In the genomic region with DNA sequence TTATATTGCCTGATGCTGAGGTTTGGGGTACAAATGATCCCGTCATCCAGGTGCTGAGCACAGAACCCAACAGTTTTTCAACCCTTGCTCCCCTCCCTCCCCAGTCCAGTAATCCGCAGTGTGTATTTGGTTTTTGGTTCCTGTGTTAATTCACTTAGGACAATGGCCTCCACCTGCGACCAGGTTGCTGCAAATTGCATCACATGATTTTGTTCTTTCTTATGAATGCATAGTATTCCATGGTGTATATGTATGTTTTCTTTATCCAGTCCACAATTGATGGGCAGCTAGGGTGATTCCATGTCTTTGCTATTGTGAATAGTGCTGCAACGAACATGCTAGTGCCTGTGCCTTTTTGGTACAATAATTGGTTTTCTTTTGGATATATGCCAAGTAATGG, we compare ENCODE assay signal across 39 cellular contexts. TPM values are rescaled to one million over a fixed set of nuclear protein-coding genes. Genes with fewer than 3 reads are reported as not detected.
"Had no signal": no experiment of that assay in that cellular context is flagged by ENCODE, and none has a peak within 500 bp of the region (broad histone marks: within the 10 kb centered on the region; RNA-seq: fewer than 3 reads in every experiment).

No MANE protein-coding gene starts in this region.

- FAIRE-seq: TTC549 had no signal

- H3K27me3 ChIP-seq: ascending aorta, body of pancreas, brain microvascular endothelial cell had no signal

- H3K9me3 Mint-ChIP-seq: activated CD4-positive, alpha-beta T cell treated with anti-CD3 and anti-CD28 coated beads, Interleukin-2, amount 10 ng/mL, durations not matched to agents 24 days and 14 days; activated naive CD8-positive, alpha-beta T cell treated with anti-CD3 and anti-CD28 coated beads, Interleukin-2, amount 10 ng/mL, durations not matched to agents 7 days and 5 days; activated T-helper 1 cell treated with anti-CD3 and anti-CD28 coated beads, Interleukin-12 subunit alpha, Interleukin-12 subunit beta, Interleukin-2, Interleukin-4 antibody, amounts not matched to agents 30 ng/mL and 10 ng/mL and 1 ng/mL, durations not matched to agents 14 hours and 24 hours and 36 hours; T-helper 1 cell treated with Interleukin-12 subunit alpha and Interleukin-12 subunit beta and Interleukin-4 antibody, amounts not matched to agents 30 μg/mL and 1 μg/mL, for 36 hours had no signal

- H3K9me3 ChIP-seq: body of pancreas had no signal

- H3K36me3 Mint-ChIP-seq: activated CD4-positive, alpha-beta memory T cell treated with anti-CD3 and anti-CD28 coated beads for 36 hours; activated naive CD4-positive, alpha-beta T cell treated with anti-CD3 and anti-CD28 coated beads, Interleukin-2, amount 50 U/mL, for 72 hours; activated naive CD8-positive, alpha-beta T cell treated with anti-CD3 and anti-CD28 coated beads, Interleukin-2, amount 10 ng/mL, durations not matched to agents 7 days and 5 days had no signal

- H3K27me3 Mint-ChIP-seq: activated B cell treated with CpG ODN at 0.5 μM for 24 hours; activated CD4-positive, alpha-beta T cell treated with anti-CD3 and anti-CD28 coated beads, Interleukin-2, amount 10 ng/mL, durations not matched to agents 24 days and 14 days; activated naive CD8-positive, alpha-beta T cell treated with anti-CD3 and anti-CD28 coated beads, Interleukin-2, amount 50 U/mL, for 24 hours had no signal

- H3K4me3 Mint-ChIP-seq: activated B cell treated with CpG ODN at 0.5 μM for 24 hours; activated CD4-positive, alpha-beta memory T cell treated with anti-CD3 and anti-CD28 coated beads for 36 hours; activated CD4-positive, alpha-beta T cell treated with anti-CD3 and anti-CD28 coated beads, Interleukin-2, amount 10 ng/mL, durations not matched to agents 24 days and 14 days; activated CD8-positive, alpha-beta T cell treated with anti-CD3 and anti-CD28 coated beads for 36 hours; activated naive CD4-positive, alpha-beta T cell treated with anti-CD3 and anti-CD28 coated beads for 36 hours; activated naive CD8-positive, alpha-beta T cell treated with anti-CD3 and anti-CD28 coated beads, Interleukin-2, amount 10 ng/mL, durations not matched to agents 7 days and 5 days; activated naive CD8-positive, alpha-beta T cell treated with anti-CD3 and anti-CD28 coated beads, Interleukin-2, amount 50 U/mL, for 24 hours; activated T-cell treated with anti-CD3 and anti-CD28 coated beads, Interleukin-2, amount 50 U/mL, for 4 hours; activated T-cell treated with anti-CD3 and anti-CD28 coated beads, Interleukin-2, amount 50 U/mL, for 72 hours; activated T-helper 1 cell treated with anti-CD3 and anti-CD28 coated beads, Interleukin-12 subunit alpha, Interleukin-12 subunit beta, Interleukin-2, Interleukin-4 antibody, amounts not matched to agents 30 ng/mL and 10 ng/mL and 1 ng/mL, durations not matched to agents 14 hours and 24 hours and 36 hours; activated T-helper 17 cell treated with anti-CD3 and anti-CD28 coated beads, Interleukin-2, amount 50 U/mL, for 72 hours; T-helper 1 cell treated with Interleukin-12 subunit alpha and Interleukin-12 subunit beta and Interleukin-4 antibody, amounts not matched to agents 30 μg/mL and 1 μg/mL, for 36 hours; T-helper 2 cell treated with Interferon-gamma antibody and Interleukin-4, amounts not matched to agents 5 μg/mL and 100 μg/mL, for 36 hours had no signal

- H3K27ac Mint-ChIP-seq: activated B cell treated with CpG ODN at 0.5 μM for 24 hours; activated CD4-positive, alpha-beta memory T cell treated with anti-CD3 and anti-CD28 coated beads for 36 hours; activated CD4-positive, alpha-beta T cell treated with anti-CD3 and anti-CD28 coated beads, Interleukin-2, amount 10 ng/mL, durations not matched to agents 24 days and 14 days; activated CD8-positive, alpha-beta T cell treated with anti-CD3 and anti-CD28 coated beads for 36 hours; activated naive CD4-positive, alpha-beta T cell treated with anti-CD3 and anti-CD28 coated beads for 36 hours; activated naive CD4-positive, alpha-beta T cell treated with anti-CD3 and anti-CD28 coated beads, Interleukin-2, amount 50 U/mL, for 72 hours; activated naive CD8-positive, alpha-beta T cell treated with anti-CD3 and anti-CD28 coated beads, Interleukin-2, amount 10 ng/mL, durations not matched to agents 7 days and 5 days; activated naive CD8-positive, alpha-beta T cell treated with anti-CD3 and anti-CD28 coated beads, Interleukin-2, amount 50 U/mL, for 24 hours; activated T-cell treated with anti-CD3 and anti-CD28 coated beads, Interleukin-2, amount 50 U/mL, for 72 hours; activated T-helper 1 cell treated with anti-CD3 and anti-CD28 coated beads, Interleukin-12 subunit alpha, Interleukin-12 subunit beta, Interleukin-2, Interleukin-4 antibody, amounts not matched to agents 30 ng/mL and 10 ng/mL and 1 ng/mL, durations not matched to agents 14 hours and 24 hours and 36 hours; activated T-helper 17 cell treated with anti-CD3 and anti-CD28 coated beads, Interleukin-2, amount 50 U/mL, for 72 hours; T-helper 1 cell treated with Interleukin-12 subunit alpha and Interleukin-12 subunit beta and Interleukin-4 antibody, amounts not matched to agents 30 μg/mL and 1 μg/mL, for 36 hours; T-helper 2 cell treated with Interferon-gamma antibody and Interleukin-4, amounts not matched to agents 5 μg/mL and 100 μg/mL, for 36 hours had no signal

- H3K4me3 ChIP-seq: ascending aorta, body of pancreas, breast epithelium had no signal

- H3K27ac ChIP-seq: ascending aorta, body of pancreas, brain microvascular endothelial cell, breast epithelium, VCaP had no signal

- DNase-seq: activated B cell treated with CpG ODN at 0.5 μM for 24 hours; activated CD4-positive, alpha-beta memory T cell treated with anti-CD3 and anti-CD28 coated beads for 36 hours; activated CD4-positive, alpha-beta T cell treated with anti-CD3 and anti-CD28 coated beads for 4 hours; activated CD4-positive, alpha-beta T cell treated with anti-CD3 and anti-CD28 coated beads, Interleukin-2, amount 10 ng/mL, durations not matched to agents 24 days and 14 days; activated CD4-positive, alpha-beta T cell treated with anti-CD3 and anti-CD28 coated beads, Interleukin-2, amount 50 U/mL, for 1 hour; activated CD4-positive, alpha-beta T cell treated with anti-CD3 and anti-CD28 coated beads, Interleukin-2, amount 50 U/mL, for 4 hours; activated CD4-positive, CD25-positive, alpha-beta regulatory T cell treated with anti-CD3 and anti-CD28 coated beads, Interleukin-2, amount 50 U/mL, for 72 hours; activated CD8-positive, alpha-beta memory T cell treated with anti-CD3 and anti-CD28 coated beads, Interleukin-2, amount 50 U/mL, for 4 hours; activated CD8-positive, alpha-beta T cell treated with anti-CD3 and anti-CD28 coated beads for 36 hours; activated effector memory CD4-positive, alpha-beta T cell treated with anti-CD3 and anti-CD28 coated beads, Interleukin-2, amount 50 U/mL, for 16 hours; activated gamma-delta T cell treated with Interleukin-2 at 50 U/mL for 16 hours; activated naive CD4-positive, alpha-beta T cell; activated naive CD4-positive, alpha-beta T cell treated with anti-CD3 and anti-CD28 coated beads for 36 hours; activated naive CD4-positive, alpha-beta T cell treated with anti-CD3 and anti-CD28 coated beads, Interleukin-2, amount 50 U/mL, for 16 hours; activated naive CD8-positive, alpha-beta T cell treated with anti-CD3 and anti-CD28 coated beads, Interleukin-2, amount 10 ng/mL, durations not matched to agents 7 days and 5 days; activated naive CD8-positive, alpha-beta T cell treated with anti-CD3 and anti-CD28 coated beads, Interleukin-2, amount 50 U/mL, for 24 hours; activated T-cell treated with anti-CD3 and anti-CD28 coated beads for 4 hours; activated T-cell treated with anti-CD3 and anti-CD28 coated beads, Interleukin-2, amount 50 U/mL, for 1 hour; activated T-cell treated with anti-CD3 and anti-CD28 coated beads, Interleukin-2, amount 50 U/mL, for 4 hours; activated T-cell treated with anti-CD3 and anti-CD28 coated beads, Interleukin-2, amount 50 U/mL, for 72 hours; amygdala; anterior cingulate cortex; body of pancreas; brain microvascular endothelial cell; central memory CD4-positive, alpha-beta T cell; T-helper 2 cell; T-helper 9 cell had no signal

- H3K4me1 ChIP-seq: ascending aorta, body of pancreas, breast epithelium had no signal

- H3K36me3 ChIP-seq: ascending aorta, brain microvascular endothelial cell, breast epithelium had no signal

- H3K4me1 Mint-ChIP-seq: activated B cell treated with CpG ODN at 0.5 μM for 24 hours; activated CD4-positive, alpha-beta T cell treated with anti-CD3 and anti-CD28 coated beads, Interleukin-2, amount 10 ng/mL, durations not matched to agents 24 days and 14 days; activated naive CD8-positive, alpha-beta T cell treated with anti-CD3 and anti-CD28 coated beads, Interleukin-2, amount 10 ng/mL, durations not matched to agents 7 days and 5 days; activated naive CD8-positive, alpha-beta T cell treated with anti-CD3 and anti-CD28 coated beads, Interleukin-2, amount 50 U/mL, for 24 hours; activated T-helper 17 cell treated with anti-CD3 and anti-CD28 coated beads, Interleukin-2, amount 50 U/mL, for 72 hours had no signal

- ATAC-seq: activated CD8-positive, alpha-beta T cell treated with anti-CD3 and anti-CD28 coated beads for 36 hours; activated naive CD4-positive, alpha-beta T cell treated with anti-CD3 and anti-CD28 coated beads, Interleukin-2, amount 50 U/mL, for 72 hours; activated naive CD8-positive, alpha-beta T cell treated with anti-CD3 and anti-CD28 coated beads, Interleukin-2, amount 50 U/mL, for 24 hours; activated T-cell treated with anti-CD3 and anti-CD28 coated beads, Interleukin-2, amount 50 U/mL, for 4 hours; activated T-cell treated with anti-CD3 and anti-CD28 coated beads, Interleukin-2, amount 50 U/mL, for 72 hours; activated T-helper 17 cell treated with anti-CD3 and anti-CD28 coated beads, Interleukin-2, amount 50 U/mL, for 72 hours; body of pancreas had no signal

RNA-seq across cellular contexts. Expression of a gene that starts 25.4 kb away (rescaled TPM):
- total RNA-seq: activated B cell treated with CpG ODN at 0.5 μM for 24 hours; activated CD4-positive, alpha-beta memory T cell treated with anti-CD3 and anti-CD28 coated beads for 36 hours; activated CD4-positive, alpha-beta T cell treated with anti-CD3 and anti-CD28 coated beads, Interleukin-2, amount 10 ng/mL, durations not matched to agents 24 days and 14 days; activated CD8-positive, alpha-beta memory T cell treated with anti-CD3 and anti-CD28 coated beads for 36 hours; activated CD8-positive, alpha-beta T cell treated with anti-CD3 and anti-CD28 coated beads for 36 hours; activated naive CD8-positive, alpha-beta T cell treated with anti-CD3 and anti-CD28 coated beads, Interleukin-2, amount 10 ng/mL, durations not matched to agents 7 days and 5 days; activated T-cell treated with anti-CD3 and anti-CD28 coated beads, Interleukin-2, amount 50 U/mL, for 4 hours; activated T-helper 1 cell treated with anti-CD3 and anti-CD28 coated beads, Interleukin-12 subunit alpha, Interleukin-12 subunit beta, Interleukin-2, Interleukin-4 antibody, amounts not matched to agents 30 ng/mL and 10 ng/mL and 1 ng/mL, durations not matched to agents 14 hours and 24 hours and 36 hours; ascending aorta; body of pancreas; breast epithelium; cardiac septum had no signal

RNA-seq across cellular contexts. Expression of a gene that starts 35.5 kb away (rescaled TPM):
- total RNA-seq: activated B cell treated with CpG ODN at 0.5 μM for 24 hours; activated CD4-positive, alpha-beta memory T cell treated with anti-CD3 and anti-CD28 coated beads for 36 hours; activated CD4-positive, alpha-beta T cell treated with anti-CD3 and anti-CD28 coated beads, Interleukin-2, amount 10 ng/mL, durations not matched to agents 24 days and 14 days; activated CD8-positive, alpha-beta memory T cell treated with anti-CD3 and anti-CD28 coated beads for 36 hours; activated CD8-positive, alpha-beta T cell treated with anti-CD3 and anti-CD28 coated beads for 36 hours; activated naive CD4-positive, alpha-beta T cell treated with anti-CD3 and anti-CD28 coated beads for 36 hours; activated naive CD4-positive, alpha-beta T cell treated with anti-CD3 and anti-CD28 coated beads, Interleukin-2, amount 50 U/mL, for 72 hours; activated naive CD8-positive, alpha-beta T cell treated with anti-CD3 and anti-CD28 coated beads, Interleukin-2, amount 10 ng/mL, durations not matched to agents 7 days and 5 days; activated T-cell treated with anti-CD3 and anti-CD28 coated beads, Interleukin-2, amount 50 U/mL, for 72 hours; activated T-helper 1 cell treated with anti-CD3 and anti-CD28 coated beads, Interleukin-12 subunit alpha, Interleukin-12 subunit beta, Interleukin-2, Interleukin-4 antibody, amounts not matched to agents 30 ng/mL and 10 ng/mL and 1 ng/mL, durations not matched to agents 14 hours and 24 hours and 36 hours; activated T-helper 17 cell treated with anti-CD3 and anti-CD28 coated beads, Interleukin-2, amount 50 U/mL, for 72 hours; ascending aorta; body of pancreas; breast epithelium; cardiac septum; cerebellum had no signal

RNA-seq across cellular contexts. Expression of a gene that starts 46.0 kb away (rescaled TPM):
- total RNA-seq: activated B cell treated with CpG ODN at 0.5 μM for 24 hours; activated CD4-positive, alpha-beta T cell treated with anti-CD3 and anti-CD28 coated beads, Interleukin-2, amount 10 ng/mL, durations not matched to agents 24 days and 14 days; activated CD8-positive, alpha-beta memory T cell treated with anti-CD3 and anti-CD28 coated beads for 36 hours; activated CD8-positive, alpha-beta T cell treated with anti-CD3 and anti-CD28 coated beads for 36 hours; activated naive CD4-positive, alpha-beta T cell treated with anti-CD3 and anti-CD28 coated beads, Interleukin-2, amount 50 U/mL, for 72 hours; activated T-cell treated with anti-CD3 and anti-CD28 coated beads, Interleukin-2, amount 50 U/mL, for 4 hours; activated T-cell treated with anti-CD3 and anti-CD28 coated beads, Interleukin-2, amount 50 U/mL, for 72 hours; activated T-helper 17 cell treated with anti-CD3 and anti-CD28 coated beads, Interleukin-2, amount 50 U/mL, for 72 hours; ascending aorta; body of pancreas; breast epithelium; cardiac septum; cerebellum had no signal

RNA-seq across cellular contexts. Expression of a gene that starts 51.3 kb away (rescaled TPM):
- total RNA-seq: activated B cell treated with CpG ODN at 0.5 μM for 24 hours; activated CD4-positive, alpha-beta memory T cell treated with anti-CD3 and anti-CD28 coated beads for 36 hours; activated CD4-positive, alpha-beta T cell treated with anti-CD3 and anti-CD28 coated beads, Interleukin-2, amount 10 ng/mL, durations not matched to agents 24 days and 14 days; activated CD8-positive, alpha-beta memory T cell treated with anti-CD3 and anti-CD28 coated beads for 36 hours; activated CD8-positive, alpha-beta T cell treated with anti-CD3 and anti-CD28 coated beads for 36 hours; activated naive CD4-positive, alpha-beta T cell treated with anti-CD3 and anti-CD28 coated beads for 36 hours; activated naive CD4-positive, alpha-beta T cell treated with anti-CD3 and anti-CD28 coated beads, Interleukin-2, amount 50 U/mL, for 72 hours; activated naive CD8-positive, alpha-beta T cell treated with anti-CD3 and anti-CD28 coated beads, Interleukin-2, amount 10 ng/mL, durations not matched to agents 7 days and 5 days; activated T-cell treated with anti-CD3 and anti-CD28 coated beads, Interleukin-2, amount 50 U/mL, for 4 hours; activated T-cell treated with anti-CD3 and anti-CD28 coated beads, Interleukin-2, amount 50 U/mL, for 72 hours; activated T-helper 1 cell treated with anti-CD3 and anti-CD28 coated beads, Interleukin-12 subunit alpha, Interleukin-12 subunit beta, Interleukin-2, Interleukin-4 antibody, amounts not matched to agents 30 ng/mL and 10 ng/mL and 1 ng/mL, durations not matched to agents 14 hours and 24 hours and 36 hours; activated T-helper 17 cell treated with anti-CD3 and anti-CD28 coated beads, Interleukin-2, amount 50 U/mL, for 72 hours; ascending aorta; body of pancreas; breast epithelium; cardiac septum; cerebellum had no signal
